37 cellular contexts compared by ENCODE assay signal in genomic region chr14:60589442-60589841, GRCh38. TPM values are rescaled to one million over a fixed set of nuclear protein-coding genes. Genes with fewer than 3 reads are reported as not detected.
"Had no signal": no experiment of that assay in that cellular context is flagged by ENCODE, and none has a peak within 500 bp of the region (broad histone marks: within the 10 kb centered on the region; RNA-seq: fewer than 3 reads in every experiment).

No MANE protein-coding gene starts in this region.

- H3K36me3 ChIP-seq: adrenal gland, breast epithelium, MG63, Peyer's patch, SJSA1 had no signal

- H3K4me2 ChIP-seq: SK-N-SH had no signal

- ATAC-seq: activated CD8-positive, alpha-beta T cell treated with anti-CD3 and anti-CD28 coated beads for 36 hours; activated T-helper 17 cell treated with anti-CD3 and anti-CD28 coated beads, Interleukin-2, amount 50 U/mL, for 72 hours; body of pancreas; PC-3 had no signal

- H3K4me1 Mint-ChIP-seq: activated B cell treated with CpG ODN at 0.5 μM for 24 hours; activated naive CD4-positive, alpha-beta T cell treated with anti-CD3 and anti-CD28 coated beads, Interleukin-2, amount 50 U/mL, for 24 hours; activated T-helper 17 cell treated with anti-CD3 and anti-CD28 coated beads, Interleukin-2, amount 50 U/mL, for 72 hours had no signal

- H3K9me3 ChIP-seq: adrenal gland, body of pancreas, breast epithelium, MG63, Peyer's patch, SJSA1, SK-N-SH had no signal

- H3K9me3 Mint-ChIP-seq: activated B cell treated with CpG ODN at 0.5 μM for 24 hours; activated CD8-positive, alpha-beta T cell treated with anti-CD3 and anti-CD28 coated beads for 36 hours; activated naive CD4-positive, alpha-beta T cell treated with anti-CD3 and anti-CD28 coated beads, Interleukin-2, amount 50 U/mL, for 24 hours; activated T-cell treated with anti-CD3 and anti-CD28 coated beads, Interleukin-2, amount 50 U/mL, for 72 hours; activated T-helper 17 cell treated with anti-CD3 and anti-CD28 coated beads, Interleukin-2, amount 50 U/mL, for 72 hours had no signal

- H3K27me3 ChIP-seq: adrenal gland, body of pancreas, breast epithelium, MG63, Peyer's patch, SJSA1 had no signal

- H3K4me1 ChIP-seq: adrenal gland, breast epithelium, Peyer's patch, SJSA1 had no signal

- H3K27ac ChIP-seq: adrenal gland, body of pancreas, breast epithelium, coronary artery, Peyer's patch, SJSA1, VCaP had no signal

- DNase-seq: activated B cell treated with CpG ODN at 0.5 μM for 24 hours; activated CD4-positive, alpha-beta T cell treated with anti-CD3 and anti-CD28 coated beads for 48 hours; activated CD4-positive, alpha-beta T cell treated with anti-CD3 and anti-CD28 coated beads, Interleukin-2, amount 50 U/mL, for 4 hours; activated CD4-positive, CD25-positive, alpha-beta regulatory T cell treated with anti-CD3 and anti-CD28 coated beads, Interleukin-2, amount 50 U/mL, for 72 hours; activated CD8-positive, alpha-beta T cell treated with anti-CD3 and anti-CD28 coated beads for 36 hours; activated effector memory CD4-positive, alpha-beta T cell treated with anti-CD3 and anti-CD28 coated beads, Interleukin-2, amount 50 U/mL, for 16 hours; activated naive CD4-positive, alpha-beta T cell; activated T-cell treated with anti-CD3 and anti-CD28 coated beads, Interleukin-2, amount 50 U/mL, for 1 hour; activated T-cell treated with anti-CD3 and anti-CD28 coated beads, Interleukin-2, amount 50 U/mL, for 72 hours; adrenal gland; body of pancreas; Kasumi-1; KG1; MG63; NCI-H1105; NCI-H1417 treated with DMSO at 0.1 percent for 48 hours; NCI-H187 treated with DMSO at 0.1 percent for 48 hours; NCI-H2081; NCI-H345; NCI-H524 treated with DMSO at 0.1 percent for 48 hours; NK-92 treated with Interleukin-12 subunit alpha and Interleukin-12 subunit beta, amount 100 ng/mL, for 24 hours; PC-3; Peyer's patch; RPMI8226; SHP77 treated with DMSO at 0.1 percent for 48 hours; SK-N-SH; SW 1271; T-helper 1 cell; T-helper 2 cell; T-helper 9 cell had no signal

- H3K36me3 Mint-ChIP-seq: activated naive CD4-positive, alpha-beta T cell treated with anti-CD3 and anti-CD28 coated beads, Interleukin-2, amount 50 U/mL, for 24 hours had no signal

- H3K27ac Mint-ChIP-seq: activated B cell treated with CpG ODN at 0.5 μM for 24 hours; activated CD8-positive, alpha-beta T cell treated with anti-CD3 and anti-CD28 coated beads for 36 hours; activated naive CD4-positive, alpha-beta T cell treated with anti-CD3 and anti-CD28 coated beads, Interleukin-2, amount 50 U/mL, for 24 hours; activated T-cell treated with anti-CD3 and anti-CD28 coated beads, Interleukin-2, amount 50 U/mL, for 72 hours; activated T-helper 17 cell treated with anti-CD3 and anti-CD28 coated beads, Interleukin-2, amount 50 U/mL, for 72 hours had no signal

- H3K9ac ChIP-seq: SK-N-SH had no signal

- H3K4me3 Mint-ChIP-seq: activated B cell treated with CpG ODN at 0.5 μM for 24 hours; activated CD8-positive, alpha-beta T cell treated with anti-CD3 and anti-CD28 coated beads for 36 hours; activated naive CD4-positive, alpha-beta T cell treated with anti-CD3 and anti-CD28 coated beads, Interleukin-2, amount 50 U/mL, for 24 hours; activated T-cell treated with anti-CD3 and anti-CD28 coated beads, Interleukin-2, amount 50 U/mL, for 72 hours; activated T-helper 17 cell treated with anti-CD3 and anti-CD28 coated beads, Interleukin-2, amount 50 U/mL, for 72 hours had no signal

- H3K4me3 ChIP-seq: adrenal gland, body of pancreas, breast epithelium, coronary artery, MG63, Peyer's patch, SJSA1 had no signal

RNA-seq across cellular contexts. Expression of gene SIX1, which starts 59.8 kb away (rescaled TPM):
- total RNA-seq: activated B cell treated with CpG ODN at 0.5 μM for 24 hours; activated CD8-positive, alpha-beta memory T cell treated with anti-CD3 and anti-CD28 coated beads for 36 hours; activated CD8-positive, alpha-beta T cell treated with anti-CD3 and anti-CD28 coated beads for 36 hours; activated T-cell treated with anti-CD3 and anti-CD28 coated beads, Interleukin-2, amount 50 U/mL, for 72 hours; activated T-helper 17 cell treated with anti-CD3 and anti-CD28 coated beads, Interleukin-2, amount 50 U/mL, for 72 hours; Peyer's patch had no signal
